25 cellular contexts compared by ENCODE assay signal in genomic region chr3:32186097-32186496, GRCh38. TPM values are rescaled to one million over a fixed set of nuclear protein-coding genes. Genes with fewer than 3 reads are reported as not detected.
"Had no signal": no experiment of that assay in that cellular context is flagged by ENCODE, and none has a peak within 500 bp of the region (broad histone marks: within the 10 kb centered on the region; RNA-seq: fewer than 3 reads in every experiment).

No MANE protein-coding gene starts in this region.

- H3K4me1 Mint-ChIP-seq: activated CD4-positive, alpha-beta T cell treated with anti-CD3 and anti-CD28 coated beads, Interleukin-2, amount 10 ng/mL, durations not matched to agents 24 days and 14 days; brain; naive thymus-derived CD8-positive, alpha-beta T cell had no signal

- H3K4me1 ChIP-seq: tibial nerve had no signal

- H3K36me3 ChIP-seq: esophagus squamous epithelium, tibial nerve, vagina had no signal

- H3K4me3 ChIP-seq: coronary artery, esophagus squamous epithelium, lung, tibial nerve, vagina had no signal

- DNase-seq: activated CD4-positive, alpha-beta T cell treated with anti-CD3 and anti-CD28 coated beads, Interleukin-2, amount 10 ng/mL, durations not matched to agents 24 days and 14 days; activated CD4-positive, CD25-positive, alpha-beta regulatory T cell; activated CD8-positive, alpha-beta memory T cell treated with anti-CD3 and anti-CD28 coated beads, Interleukin-2, amount 50 U/mL, for 48 hours; activated gamma-delta T cell; activated T-cell treated with anti-CD3 and anti-CD28 coated beads, Interleukin-2, amount 50 U/mL, for 72 hours; amygdala; central memory CD4-positive, alpha-beta T cell; effector CD4-positive, alpha-beta T cell; esophagus squamous epithelium; hippocampal formation; kidney glomerular epithelial cell; naive thymus-derived CD8-positive, alpha-beta T cell; right cardiac atrium; small intestine; stimulated activated CD4-positive, alpha-beta T cell treated with anti-CD3 and anti-CD28 coated beads, Interleukin-4, amount 100 ng/mL, for 24 hours; stimulated activated naive CD4-positive, alpha-beta T cell; substantia nigra had no signal

- H3K9me3 ChIP-seq: esophagus squamous epithelium, tibial nerve, vagina had no signal

- ATAC-seq: activated T-cell treated with anti-CD3 and anti-CD28 coated beads, Interleukin-2, amount 50 U/mL, for 72 hours; naive thymus-derived CD8-positive, alpha-beta T cell; right cardiac atrium had no signal

- H3K36me3 Mint-ChIP-seq: activated naive CD8-positive, alpha-beta T cell; brain; naive thymus-derived CD8-positive, alpha-beta T cell had no signal

- H3K4me3 Mint-ChIP-seq: activated CD4-positive, alpha-beta T cell treated with anti-CD3 and anti-CD28 coated beads, Interleukin-2, amount 10 ng/mL, durations not matched to agents 24 days and 14 days; activated naive CD8-positive, alpha-beta T cell; activated T-cell treated with anti-CD3 and anti-CD28 coated beads, Interleukin-2, amount 50 U/mL, for 72 hours; brain; naive thymus-derived CD8-positive, alpha-beta T cell; T-helper 2 cell treated with Interferon-gamma antibody and Interleukin-4, amounts not matched to agents 5 μg/mL and 100 μg/mL, for 36 hours had no signal

- H3K27ac ChIP-seq: coronary artery, esophagus squamous epithelium, tibial nerve, vagina had no signal

- H3K27me3 ChIP-seq: tibial nerve, vagina had no signal

- H3K9me3 Mint-ChIP-seq: activated CD4-positive, alpha-beta T cell treated with anti-CD3 and anti-CD28 coated beads, Interleukin-2, amount 10 ng/mL, durations not matched to agents 24 days and 14 days; activated T-cell treated with anti-CD3 and anti-CD28 coated beads, Interleukin-2, amount 50 U/mL, for 72 hours; brain; naive thymus-derived CD8-positive, alpha-beta T cell; T-helper 2 cell treated with Interferon-gamma antibody and Interleukin-4, amounts not matched to agents 5 μg/mL and 100 μg/mL, for 36 hours had no signal

- H3K27ac Mint-ChIP-seq: activated CD4-positive, alpha-beta T cell treated with anti-CD3 and anti-CD28 coated beads, Interleukin-2, amount 10 ng/mL, durations not matched to agents 24 days and 14 days; activated naive CD8-positive, alpha-beta T cell; activated T-cell treated with anti-CD3 and anti-CD28 coated beads, Interleukin-2, amount 50 U/mL, for 72 hours; brain; naive thymus-derived CD8-positive, alpha-beta T cell; T-helper 2 cell treated with Interferon-gamma antibody and Interleukin-4, amounts not matched to agents 5 μg/mL and 100 μg/mL, for 36 hours had no signal

RNA-seq across cellular contexts. Expression of gene CMTM8, which starts 52.4 kb away (rescaled TPM):
- total RNA-seq: fibroblast of villous mesenchyme had no signal
